In the genomic region with DNA sequence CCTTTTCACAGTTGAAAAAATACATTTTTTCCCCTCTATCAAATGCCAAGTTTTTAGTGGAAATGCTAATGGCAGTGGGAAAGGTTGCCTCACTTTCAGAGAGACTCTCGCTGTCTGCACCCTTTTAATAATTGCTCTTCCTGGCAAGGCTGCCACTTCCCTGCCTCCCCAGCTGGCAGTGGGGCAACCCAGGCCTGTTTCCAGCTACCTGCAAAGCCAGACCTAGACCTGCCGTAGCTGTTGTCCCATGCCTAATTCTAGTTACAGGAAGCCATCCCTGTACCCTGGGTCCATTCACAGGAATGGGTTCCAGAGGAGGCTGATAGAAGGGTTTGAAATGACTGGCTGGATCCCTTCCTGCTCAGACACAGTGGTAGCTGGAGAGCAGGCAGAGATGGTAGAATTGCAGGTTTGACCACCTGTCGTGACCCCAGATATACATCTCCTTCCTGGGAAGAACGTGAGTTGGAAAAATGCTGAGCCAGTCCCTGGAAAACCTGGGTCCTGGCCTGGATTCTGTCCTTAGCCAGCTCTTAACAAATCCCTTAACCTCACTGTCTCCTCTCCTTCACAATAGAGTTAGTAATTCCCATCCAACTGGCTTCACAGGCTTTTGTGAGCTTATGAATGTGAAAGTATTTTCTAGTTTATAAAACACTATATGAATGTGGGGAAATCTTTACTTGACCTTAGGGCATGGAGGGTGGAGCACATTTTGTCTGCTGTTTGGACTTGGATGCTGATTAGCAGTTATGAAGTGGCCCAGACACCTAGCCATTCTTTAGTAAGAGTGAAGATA, we compare ENCODE assay signal across 22 cellular contexts. TPM values are rescaled to one million over a fixed set of nuclear protein-coding genes. Genes with fewer than 3 reads are reported as not detected.
A peak's percentile ranks its signal among the peaks of the same experiment; 100 is the strongest.
DNase-seq lines count a peak whose midpoint lies in the region; ATAC-seq, FAIRE-seq and TF ChIP-seq lines count a peak whose summit lies in the region.
"Had no signal": no experiment of that assay in that cellular context is flagged by ENCODE, and none has a peak within 500 bp of the region (broad histone marks: within the 10 kb centered on the region; RNA-seq: fewer than 3 reads in every experiment).

No MANE protein-coding gene starts in this region.

- no peak overlapping the region for H3K4me3 ChIP-seq in liver (ENCODE audit: low read depth in 1 of 3, low read length in 3 of 3)
- H3K4me3 ChIP-seq in HepG2 (replicated peaks in 1 of 3; ENCODE audit: insufficient read depth in 1 of 3, low read depth in 2 of 3, low read length in 3 of 3) = no peak overlapping the region
- H3K4me3 ChIP-seq in aorta (ENCODE audit: low read length in 2 of 2) = no peak overlapping the region
- H3K4me3 ChIP-seq in GM23338 = no peak overlapping the region
- no peak overlapping the region for H3K4me3 ChIP-seq in PC-3 (ENCODE audit: low read length)
- H3K4me3 ChIP-seq: body of pancreas, coronary artery, lower lobe of right lung, SK-N-MC, smooth muscle cell, testis had no signal

- H3K27ac Mint-ChIP-seq in naive thymus-derived CD8-positive, alpha-beta T cell = peak overlapping the region in 6 of 10 donors; percentile 1 to 67 (median 38)
- H3K27ac Mint-ChIP-seq in stimulated activated naive B cell treated with anti-CD40 and anti-IgM and Interleukin-4, amounts not matched to agents 10 μg/mL and 1 μg/mL and 100 μg/mL, for 72 hours = no peak overlapping the region
- H3K27ac Mint-ChIP-seq in GM23338 = no peak overlapping the region; the same call in 1 of the 2 replicates

- H3K36me3 ChIP-seq in liver (ENCODE audit: control insufficient read depth in 4 of 4, insufficient read depth in 3 of 4, low read depth in 1 of 4, low read length in 3 of 4) (peaks cover 0 to 40% (median 21%) of the 10 kb centered on the region in 4 donors), HepG2 (replicated peaks in 1 of 2; ENCODE audit: control insufficient read depth in 1 of 2, insufficient read depth in 2 of 2, low read length in 2 of 2) (peaks cover 17 to 41% of the 10 kb centered on the region in 2 experiments; a peak in 4 of 5 replicates), aorta (ENCODE audit: control insufficient read depth in 1 of 2, insufficient read depth in 2 of 2, low read length in 1 of 2) (peaks cover 2 to 13% of the 10 kb centered on the region in 2 donors), GM23338 (ENCODE audit: insufficient read depth) (no peaks in the 10 kb centered on the region; the same call in 1 of the 2 replicates), PC-3 (ENCODE audit: low read depth, low read length) (peaks cover 17% of the 10 kb centered on the region; the same call in 1 of the 2 replicates)

- TF ChIP-seq POLR2A in HepG2 (IDR thresholded peaks at IDR 0.05; ENCODE audit: insufficient read depth in 1 of 2, low read depth in 2 of 2, low read length in 2 of 2) = no peak

- TF ChIP-seq EP300 in HepG2 (IDR thresholded peaks at IDR 0.05; ENCODE audit: low read depth in 2 of 2, low read length in 2 of 2) = no peak
- no peak for TF ChIP-seq EP300 in HepG2 (CRISPR knock-in tag; IDR thresholded peaks at IDR 0.05; ENCODE audit: borderline replicate concordance)

- H3K4me1 ChIP-seq in liver (ENCODE audit: control insufficient read depth in 4 of 4, insufficient read depth in 4 of 4, low read length in 3 of 4) = peaks cover 13 to 27% (median 23%) of the 10 kb centered on the region in 4 donors
- no peaks in the 10 kb centered on the region for H3K4me1 ChIP-seq in HepG2 (ENCODE audit: insufficient read depth, low read length)
- H3K4me1 ChIP-seq in aorta (ENCODE audit: control insufficient read depth in 1 of 2, insufficient read depth in 2 of 2, low read length in 2 of 2) = no peaks in the 10 kb centered on the region
- no peaks in the 10 kb centered on the region for H3K4me1 ChIP-seq in GM23338 (ENCODE audit: insufficient read depth)
- no peaks in the 10 kb centered on the region for H3K4me1 ChIP-seq in PC-3 (ENCODE audit: insufficient read depth, low read length)
- H3K4me1 ChIP-seq: body of pancreas, testis had no signal

- no peak overlapping the region for H3K4me3 Mint-ChIP-seq in naive thymus-derived CD8-positive, alpha-beta T cell
- no peak overlapping the region for H3K4me3 Mint-ChIP-seq in stimulated activated naive B cell treated with anti-CD40 and anti-IgM and Interleukin-4, amounts not matched to agents 10 μg/mL and 1 μg/mL and 100 μg/mL, for 72 hours
- no peak overlapping the region for H3K4me3 Mint-ChIP-seq in GM23338
- H3K4me3 Mint-ChIP-seq: H9 had no signal

- intact Hi-C loops in HepG2 (cut with micrococcal nuclease; ENCODE audit: unreplicated experiment) = no loop called here
- intact Hi-C loops in aorta (cut with DNase I) = no loop called here
- intact Hi-C loops in PC-3 (cut with micrococcal nuclease) = no loop called here

- no peak for DNase-seq in HepG2 (ENCODE audit: low spot score)
- peak; percentile 76 for DNase-seq in cerebellar cortex (ENCODE audit: low spot score)
- DNase-seq in naive thymus-derived CD8-positive, alpha-beta T cell = no peak
- no peak for DNase-seq in aorta
- no peak for DNase-seq in stimulated activated naive B cell treated with anti-CD40 and anti-IgM and Interleukin-4, amounts not matched to agents 10 μg/mL and 1 μg/mL and 100 μg/mL, for 72 hours
- DNase-seq in GM23338 (ENCODE audit: low spot score) = no peak
- no peak for DNase-seq in PC-3
- DNase-seq: activated CD4-positive, alpha-beta T cell treated with anti-CD3 and anti-CD28 coated beads, Interleukin-2, amount 50 U/mL, for 1 hour; activated gamma-delta T cell; body of pancreas; H9; Karpas-422; lower lobe of right lung; NCI-H2171; NCI-H526; testis had no signal

- no peaks in the 10 kb centered on the region for H3K9me3 ChIP-seq in liver (ENCODE audit: control insufficient read depth in 4 of 4, low read length in 3 of 4)
- H3K9me3 ChIP-seq in HepG2 (ENCODE audit: low read length) = no peaks in the 10 kb centered on the region
- H3K9me3 ChIP-seq in aorta (ENCODE audit: control insufficient read depth, low read length) = no peaks in the 10 kb centered on the region
- no peaks in the 10 kb centered on the region for H3K9me3 ChIP-seq in PC-3 (ENCODE audit: low read length)
- H3K9me3 ChIP-seq: body of pancreas, lower lobe of right lung, testis had no signal

- ATAC-seq in HepG2 (no peak), aorta (ENCODE audit: low FRiP score) (peak; percentile 24), GM23338 (no peak), PC-3 (no peak)
- ATAC-seq in naive thymus-derived CD8-positive, alpha-beta T cell = no peak
- ATAC-seq in stimulated activated naive B cell treated with anti-CD40 and anti-IgM and Interleukin-4, amounts not matched to agents 10 μg/mL and 1 μg/mL and 100 μg/mL, for 72 hours (replicated peaks) = no peak
- ATAC-seq: body of pancreas, lower lobe of right lung had no signal

- H4K20me1 ChIP-seq in HepG2 (ENCODE audit: insufficient read depth, low read length) (no peaks in the 10 kb centered on the region), GM23338 (replicated peaks; ENCODE audit: insufficient read depth) (no peaks in the 10 kb centered on the region), PC-3 (ENCODE audit: low read length) (no peaks in the 10 kb centered on the region)

- H3K9ac ChIP-seq in liver (ENCODE audit: low read depth in 1 of 2, low read length in 2 of 2) = no peak overlapping the region
- H3K9ac ChIP-seq in HepG2 (ENCODE audit: insufficient read depth, low read depth, low read length) = no peak overlapping the region
- no peak overlapping the region for H3K9ac ChIP-seq in PC-3 (ENCODE audit: low read length)

- H3K36me3 Mint-ChIP-seq in naive thymus-derived CD8-positive, alpha-beta T cell = peaks cover 0 to 55% (median 24%) of the 10 kb centered on the region in 3 donors
- peaks cover 36 to 56% of the 10 kb centered on the region in 2 donors for H3K36me3 Mint-ChIP-seq in stimulated activated naive B cell treated with anti-CD40 and anti-IgM and Interleukin-4, amounts not matched to agents 10 μg/mL and 1 μg/mL and 100 μg/mL, for 72 hours
- peaks cover 32% of the 10 kb centered on the region for H3K36me3 Mint-ChIP-seq in GM23338 (ENCODE audit: low read depth)

- in situ Hi-C loops in HepG2 (cut with HindIII; ENCODE audit: extremely low pct_ligation_motif_present, low pct_unique_long_range_greater_than_20kb) = no loop called here

- CTCF ChIA-PET in HepG2 (lab: Yijun Ruan, JAX; ENCODE audit: low intra/inter-chr PET ratio, low total read pairs) (no interaction called here), PC-3 (lab: Charles Lee) (no interaction called here)

- H3K27me3 Mint-ChIP-seq in naive thymus-derived CD8-positive, alpha-beta T cell = no peaks in the 10 kb centered on the region
- no peaks in the 10 kb centered on the region for H3K27me3 Mint-ChIP-seq in stimulated activated naive B cell treated with anti-CD40 and anti-IgM and Interleukin-4, amounts not matched to agents 10 μg/mL and 1 μg/mL and 100 μg/mL, for 72 hours
- H3K27me3 Mint-ChIP-seq in GM23338 (ENCODE audit: insufficient read depth, low read depth, poor library complexity) = peaks cover 3% of the 10 kb centered on the region

- H3K9me2 ChIP-seq in GM23338 (ENCODE audit: insufficient read depth) (no peaks in the 10 kb centered on the region), PC-3 (replicated peaks; ENCODE audit: low read length) (no peaks in the 10 kb centered on the region)

- no peak for TF ChIP-seq CTCF in liver (IDR thresholded peaks at IDR 0.05; ENCODE audit: low read depth, low read length, missing input control)
- no peak for TF ChIP-seq CTCF in HepG2 (CRISPR knock-in tag; IDR thresholded peaks at IDR 0.05)
- TF ChIP-seq CTCF in GM23338 (conservative IDR thresholded peaks at IDR 0.05; ENCODE audit: low read depth in 2 of 2) = no peak
- TF ChIP-seq CTCF in PC-3 (conservative IDR thresholded peaks at IDR 0.05; ENCODE audit: low read depth, low read length) = no peak

- POLR2A ChIA-PET in HepG2 (lab: Yijun Ruan, JAX) = no interaction called here
- POLR2A ChIA-PET in naive thymus-derived CD8-positive, alpha-beta T cell (lab: Charles Lee) = interaction anchor here (0.5 kb wide), 1 partner anchor 495 kb away, joined by 3 read pairs; no protein-coding TSS in a partner anchor
- POLR2A ChIA-PET in PC-3 (lab: Charles Lee; ENCODE audit: unreplicated experiment) = no interaction called here

- H3K27me3 ChIP-seq in liver (ENCODE audit: control insufficient read depth in 4 of 4, insufficient read depth in 4 of 4, low read length in 3 of 4) (no peaks in the 10 kb centered on the region), HepG2 (ENCODE audit: control insufficient read depth in 1 of 2, insufficient read depth in 2 of 2, low read length in 2 of 2) (no peaks in the 10 kb centered on the region), aorta (ENCODE audit: control insufficient read depth in 1 of 2, insufficient read depth in 2 of 2, low read length in 1 of 2) (no peaks in the 10 kb centered on the region), GM23338 (ENCODE audit: insufficient read depth) (no peaks in the 10 kb centered on the region), PC-3 (ENCODE audit: low read length) (no peaks in the 10 kb centered on the region)
- H3K27me3 ChIP-seq: body of pancreas, testis had no signal

- BruUV-seq in HepG2 (replicated peaks; lab: Mats Ljungman, UMichigan) (no TSS peak), PC-3 (replicated peaks; lab: Mats Ljungman, UMichigan) (no TSS peak)

- 61% methylated on average over 4 of the region's 4 CpGs for WGBS in liver
- 100% methylated on average over 3 of the region's 4 CpGs for WGBS in HepG2 (ENCODE audit: low lambda C conversion rate)
- 58 to 67% methylated on average over 4 of the region's 4 CpGs for WGBS in aorta, 2 donors

- no peaks in the 10 kb centered on the region for H3F3A ChIP-seq in GM23338 (replicated peaks; ENCODE audit: low read depth)
- H3F3A ChIP-seq in PC-3 (ENCODE audit: low read length, unreplicated experiment) = no peaks in the 10 kb centered on the region

- H3K4me1 Mint-ChIP-seq in naive thymus-derived CD8-positive, alpha-beta T cell = peaks cover 0 to 5% (median under 1%) of the 10 kb centered on the region in 4 donors
- H3K4me1 Mint-ChIP-seq in stimulated activated naive B cell treated with anti-CD40 and anti-IgM and Interleukin-4, amounts not matched to agents 10 μg/mL and 1 μg/mL and 100 μg/mL, for 72 hours = peaks cover 2 to 12% of the 10 kb centered on the region in 2 donors
- no peaks in the 10 kb centered on the region for H3K4me1 Mint-ChIP-seq in GM23338
- H3K4me1 Mint-ChIP-seq: H9 had no signal

- H3K79me2 ChIP-seq in HepG2 (ENCODE audit: insufficient read depth, low read length) = no peaks in the 10 kb centered on the region
- no peaks in the 10 kb centered on the region for H3K79me2 ChIP-seq in GM23338 (replicated peaks; ENCODE audit: insufficient read depth)
- H3K79me2 ChIP-seq in PC-3 (ENCODE audit: low read length) = no peaks in the 10 kb centered on the region

- no peak overlapping the region for H3K4me2 ChIP-seq in HepG2 (ENCODE audit: low read depth, low read length)
- no peak overlapping the region for H3K4me2 ChIP-seq in GM23338
- no peak overlapping the region for H3K4me2 ChIP-seq in PC-3 (ENCODE audit: low read length)
- H3K4me2 ChIP-seq: smooth muscle cell had no signal

- no peaks in the 10 kb centered on the region for H3K9me3 Mint-ChIP-seq in naive thymus-derived CD8-positive, alpha-beta T cell
- no peaks in the 10 kb centered on the region for H3K9me3 Mint-ChIP-seq in stimulated activated naive B cell treated with anti-CD40 and anti-IgM and Interleukin-4, amounts not matched to agents 10 μg/mL and 1 μg/mL and 100 μg/mL, for 72 hours
- H3K9me3 Mint-ChIP-seq in GM23338 = no peaks in the 10 kb centered on the region
- H3K9me3 Mint-ChIP-seq: H9 had no signal

- FAIRE-seq in HepG2 (lab: Jason Lieb, UNC) = no peak
- FAIRE-seq: GM12892, islet of Langerhans had no signal

- H3K27ac ChIP-seq in liver (ENCODE audit: low read depth in 1 of 2, low read length in 2 of 2) (no peak overlapping the region), HepG2 (ENCODE audit: extremely low read length, insufficient read depth, low read length) (no peak overlapping the region), aorta (ENCODE audit: low read depth in 1 of 2, low read length in 2 of 2) (no peak overlapping the region), GM23338 (ENCODE audit: low read depth) (no peak overlapping the region), PC-3 (ENCODE audit: low read length) (no peak overlapping the region)
- H3K27ac ChIP-seq: body of pancreas, coronary artery, lower lobe of right lung, SK-N-MC, testis had no signal

- H2AFZ ChIP-seq in HepG2 (ENCODE audit: low read length) (no peak overlapping the region), GM23338 (no peak overlapping the region), PC-3 (ENCODE audit: low read length) (no peak overlapping the region)

- no peak for TF ChIP-seq RAD21 in liver (IDR thresholded peaks at IDR 0.05)
- no peak for TF ChIP-seq RAD21 in HepG2 (CRISPR knock-in tag; IDR thresholded peaks at IDR 0.05)

RNA-seq across cellular contexts. Expression of gene ALPK3, which starts 13.0 kb away (rescaled TPM):
- total RNA-seq in liver (10 to 100 TPM in 1 of 2 donors, 1 to 10 TPM in 1; 3.1 to 10.0 TPM), HepG2 (2016; rRNA removed; fragmentation: Illumina TruSeq; extraction: Trizol) (0.03 and 0.04 TPM in 2 replicates), aorta (10 to 100 TPM; 77.0 to 86.8 TPM), PC-3 (2014; rRNA removed) (2.4 and 6.9 TPM in 2 replicates)
- polyA plus RNA-seq in liver (1 to 10 TPM in 1 of 2 donors, under 1 TPM in 1; 0.96 to 2.5 TPM), HepG2 (2011; rRNA removed) (0.10 and 0.42 TPM in 2 replicates), aorta (10 to 100 TPM in 1 of 2 donors, 1 to 10 TPM in 1; 6.8 to 11.1 TPM), GM23338 (2016; fragmentation: Nextera tagmentation; extraction: Ambion mirVana) (3.7 and 4.3 TPM in 2 replicates)
- under 0.01 TPM in 1 of 2 replicates, not detected in the other for total RNA-seq in HepG2 (2016; cell fraction: cytosol; rRNA removed; fragmentation: Illumina TruSeq; extraction: Trizol; ENCODE audit: low read depth)
- total RNA-seq in HepG2 (2016; cell fraction: insoluble cytoplasmic fraction; rRNA removed; fragmentation: Illumina TruSeq; extraction: Trizol) = 0.03 and 0.04 TPM in 2 replicates
- not detected in 2 replicates for total RNA-seq in HepG2 (2016; cell fraction: membrane; rRNA removed; fragmentation: Illumina TruSeq; extraction: Trizol)
- 0.03 and 0.34 TPM in 2 replicates for total RNA-seq in HepG2 (2016; cell fraction: nucleus; rRNA removed; fragmentation: Illumina TruSeq; extraction: Trizol)
- 0.03 and 0.05 TPM in 2 replicates for polyA plus RNA-seq in HepG2 (2011; cell fraction: cytosol; rRNA removed)
- 0.31 and 0.56 TPM in 2 replicates for polyA plus RNA-seq in HepG2 (2011; cell fraction: nucleus; rRNA removed)
- polyA plus RNA-seq in HepG2 (2012) = 0.13 and 0.16 TPM in 2 replicates
- not detected in 2 replicates for polyA plus RNA-seq in HepG2 (2016; cell fraction: cytosol; fragmentation: Illumina TruSeq; extraction: Trizol; ENCODE audit: low read depth)
- polyA plus RNA-seq in HepG2 (2016; cell fraction: insoluble cytoplasmic fraction; fragmentation: Illumina TruSeq; extraction: Trizol; ENCODE audit: low read depth) = 0.02 TPM in 1 of 2 replicates, not detected in the other
- not detected in 2 replicates for polyA plus RNA-seq in HepG2 (2016; cell fraction: membrane; fragmentation: Illumina TruSeq; extraction: Trizol; ENCODE audit: low read depth)
- 0.12 TPM in 1 of 2 replicates, not detected in the other for polyA plus RNA-seq in HepG2 (2016; cell fraction: nucleus; fragmentation: Illumina TruSeq; extraction: Trizol; ENCODE audit: insufficient read depth, low read depth)
- polyA minus RNA-seq in HepG2 (2011; rRNA and poly(A)+ RNA removed; ENCODE audit: low replicate concordance) = 0.10 and 0.65 TPM in 2 replicates
- polyA minus RNA-seq in HepG2 (2011; cell fraction: cytosol; rRNA and poly(A)+ RNA removed) = not detected in 2 replicates
- polyA minus RNA-seq in HepG2 (2011; cell fraction: nucleus; rRNA and poly(A)+ RNA removed) = 0.12 and 0.13 TPM in 2 replicates
- total RNA-seq in naive thymus-derived CD8-positive, alpha-beta T cell = under 1 TPM; 0.11 to 0.29 TPM
- polyA plus RNA-seq in naive thymus-derived CD8-positive, alpha-beta T cell = under 1 TPM in 1 of 3 donors, not detected in 2; 0.01 TPM
- total RNA-seq in GM23338 (2014; rRNA removed; shearing (Covaris generic)) = 29.7 and 45.7 TPM in 2 replicates

RNA-seq across cellular contexts. Expression of gene ZNF592, which starts 55.8 kb away (rescaled TPM):
- 10 to 100 TPM in 1 of 2 donors, 1 to 10 TPM in 1; 8.5 to 10.6 TPM for total RNA-seq in liver
- polyA plus RNA-seq in liver = 1 to 10 TPM; 4.4 to 6.6 TPM
- total RNA-seq in HepG2 (2016; rRNA removed; fragmentation: Illumina TruSeq; extraction: Trizol) = 8.2 and 8.6 TPM in 2 replicates
- total RNA-seq in HepG2 (2016; cell fraction: cytosol; rRNA removed; fragmentation: Illumina TruSeq; extraction: Trizol; ENCODE audit: low read depth) = 1.7 and 1.8 TPM in 2 replicates
- 6.8 and 8.5 TPM in 2 replicates for total RNA-seq in HepG2 (2016; cell fraction: insoluble cytoplasmic fraction; rRNA removed; fragmentation: Illumina TruSeq; extraction: Trizol)
- 8.4 and 9.5 TPM in 2 replicates for total RNA-seq in HepG2 (2016; cell fraction: membrane; rRNA removed; fragmentation: Illumina TruSeq; extraction: Trizol)
- total RNA-seq in HepG2 (2016; cell fraction: nucleus; rRNA removed; fragmentation: Illumina TruSeq; extraction: Trizol) = 7.9 and 9.7 TPM in 2 replicates
- 9.8 and 11.1 TPM in 2 replicates for polyA plus RNA-seq in HepG2 (2011; rRNA removed)
- 6.3 and 8.1 TPM in 2 replicates for polyA plus RNA-seq in HepG2 (2011; cell fraction: cytosol; rRNA removed)
- polyA plus RNA-seq in HepG2 (2011; cell fraction: nucleus; rRNA removed) = 20.4 and 23.3 TPM in 2 replicates
- 12.5 and 12.7 TPM in 2 replicates for polyA plus RNA-seq in HepG2 (2012)
- polyA plus RNA-seq in HepG2 (2016; cell fraction: cytosol; fragmentation: Illumina TruSeq; extraction: Trizol; ENCODE audit: low read depth) = 3.1 and 4.1 TPM in 2 replicates
- polyA plus RNA-seq in HepG2 (2016; cell fraction: insoluble cytoplasmic fraction; fragmentation: Illumina TruSeq; extraction: Trizol; ENCODE audit: low read depth) = 9.8 and 14.4 TPM in 2 replicates
- 12.8 and 14.8 TPM in 2 replicates for polyA plus RNA-seq in HepG2 (2016; cell fraction: membrane; fragmentation: Illumina TruSeq; extraction: Trizol; ENCODE audit: low read depth)
- 17.8 and 21.0 TPM in 2 replicates for polyA plus RNA-seq in HepG2 (2016; cell fraction: nucleus; fragmentation: Illumina TruSeq; extraction: Trizol; ENCODE audit: insufficient read depth, low read depth)
- 18.8 and 22.0 TPM in 2 replicates for polyA minus RNA-seq in HepG2 (2011; rRNA and poly(A)+ RNA removed; ENCODE audit: low replicate concordance)
- 8.2 and 9.7 TPM in 2 replicates for polyA minus RNA-seq in HepG2 (2011; cell fraction: cytosol; rRNA and poly(A)+ RNA removed)
- polyA minus RNA-seq in HepG2 (2011; cell fraction: nucleus; rRNA and poly(A)+ RNA removed) = 13.8 and 15.7 TPM in 2 replicates
- total RNA-seq in naive thymus-derived CD8-positive, alpha-beta T cell = 10 to 100 TPM; 39.6 to 40.7 TPM
- 1 to 10 TPM; 3.2 to 9.4 (median 4.1) TPM for polyA plus RNA-seq in naive thymus-derived CD8-positive, alpha-beta T cell
- total RNA-seq in aorta = 10 to 100 TPM; 27.8 to 35.8 TPM
- 10 to 100 TPM in 1 of 2 donors, 1 to 10 TPM in 1; 6.8 to 10.6 TPM for polyA plus RNA-seq in aorta
- total RNA-seq in GM23338 (2014; rRNA removed; shearing (Covaris generic)) = 18.8 and 21.4 TPM in 2 replicates
- polyA plus RNA-seq in GM23338 (2016; fragmentation: Nextera tagmentation; extraction: Ambion mirVana) = 4.4 and 4.7 TPM in 2 replicates
- total RNA-seq in PC-3 (2014; rRNA removed) = 12.3 and 13.0 TPM in 2 replicates

Comparison
In these comparisons a context has a peak if more than half of its experiments do, and no peak if none do; other contexts are left out.
1. H3K27ac Mint-ChIP-seq: peak in naive thymus-derived CD8-positive, alpha-beta T cell (6 of 10); none in stimulated activated naive B cell treated with anti-CD40 and anti-IgM and Interleukin-4, amounts not matched to agents 10 μg/mL and 1 μg/mL and 100 μg/mL, for 72 hours (single experiment) and GM23338 (single experiment).